16 cellular contexts compared by ENCODE assay signal in genomic region chr11:109033627-109034340, GRCh38.
DNase-seq lines count a peak whose midpoint lies in the region; ATAC-seq and TF ChIP-seq lines count a peak whose summit lies in the region.
"Had no signal": no experiment of that assay in that cellular context is flagged by ENCODE, and none has a peak within 500 bp of the region (broad histone marks: within the 10 kb centered on the region; RNA-seq: fewer than 3 reads in every experiment).

No MANE protein-coding gene starts in this region.

- H3K4me2 ChIP-seq in PC-3 (ENCODE audit: low read length) = no peak overlapping the region
- H3K4me2 ChIP-seq: KMS-11 had no signal

- POLR2A ChIA-PET in PC-3 (lab: Charles Lee; ENCODE audit: unreplicated experiment) = no interaction called here

- H3K4me1 ChIP-seq in PC-3 (ENCODE audit: insufficient read depth, low read length) = no peaks in the 10 kb centered on the region; the same call in 1 of the 2 replicates

- BruUV-seq in PC-3 (replicated peaks; lab: Mats Ljungman, UMichigan) = no TSS peak

- no peaks in the 10 kb centered on the region for H3F3A ChIP-seq in PC-3 (ENCODE audit: low read length, unreplicated experiment)

- H2AFZ ChIP-seq in PC-3 (ENCODE audit: low read length) = no peak overlapping the region

- no peak overlapping the region for H3K27ac ChIP-seq in PC-3 (ENCODE audit: low read length)
- H3K27ac ChIP-seq: KMS-11 had no signal

- no peaks in the 10 kb centered on the region for H3K9me3 ChIP-seq in PC-3 (ENCODE audit: low read length)

- H4K20me1 ChIP-seq in PC-3 (ENCODE audit: low read length) = no peaks in the 10 kb centered on the region

- H3K9ac ChIP-seq in PC-3 (ENCODE audit: low read length) = no peak overlapping the region
- H3K9ac ChIP-seq: KMS-11 had no signal

- in situ Hi-C loops in GM13976 (cut with MboI; ENCODE audit: low sequenced_read_pairs, unreplicated experiment) = no loop called here

- TF ChIP-seq CTCF in PC-3 (conservative IDR thresholded peaks at IDR 0.05; ENCODE audit: low read depth, low read length) (no peak), epithelial cell of esophagus (IDR thresholded peaks at IDR 0.05; ENCODE audit: insufficient read depth, low read depth, low read length, missing control alignments) (no peak), GM13976 (IDR thresholded peaks at IDR 0.05; ENCODE audit: borderline replicate concordance, control extremely low read depth, extremely low read depth, insufficient read depth, missing control alignments) (no peak)

- H3K27me3 ChIP-seq in PC-3 (ENCODE audit: low read length) = no peaks in the 10 kb centered on the region

- H3K36me3 ChIP-seq in PC-3 (ENCODE audit: low read depth, low read length) = no peaks in the 10 kb centered on the region

- CTCF ChIA-PET in PC-3 (lab: Charles Lee) = no interaction called here

- no peaks in the 10 kb centered on the region for H3K9me2 ChIP-seq in PC-3 (replicated peaks; ENCODE audit: low read length)

- intact Hi-C loops in PC-3 (cut with micrococcal nuclease) = no loop called here

- H3K4me3 ChIP-seq in PC-3 (ENCODE audit: low read length) (no peak overlapping the region), epithelial cell of esophagus (ENCODE audit: low read length) (no peak overlapping the region)

- no peaks in the 10 kb centered on the region for H3K79me2 ChIP-seq in PC-3 (ENCODE audit: low read length)

- DNase-seq in Daoy (ENCODE audit: low read depth) = peak; percentile 20
- DNase-seq in PC-3 = peak; percentile 57
- peak; percentile 86 for DNase-seq in epithelial cell of esophagus (ENCODE audit: low read depth)
- peak; percentile 75 for DNase-seq in myocyte (ENCODE audit: low read depth)
- DNase-seq in GM13976 (ENCODE audit: low spot score) = no peak
- no peak for DNase-seq in Ammon's horn (ENCODE audit: low spot score)
- DNase-seq in NCI-H524 treated with DMSO at 0.1 percent for 48 hours (lab: John Stamatoyannopoulos, UW) = no peak
- no peak for DNase-seq in NK-92 (lab: John Stamatoyannopoulos, UW; ENCODE audit: unreplicated experiment)
- DNase-seq: activated CD4-positive, CD25-positive, alpha-beta regulatory T cell; activated T-cell treated with anti-CD3 and anti-CD28 coated beads for 4 hours; anterior cingulate cortex; NCI-H2081; stimulated activated CD4-positive, alpha-beta T cell treated with anti-CD3 and anti-CD28 coated beads, Interleukin-4, amount 100 ng/mL, for 4 hours; stimulated activated naive CD4-positive, alpha-beta T cell treated with Interleukin-2 at 50 U/mL for 16 hours; SW 1271 had no signal

- ATAC-seq in PC-3 = no peak

Comparison
In these comparisons a context has a peak if more than half of its experiments do, and no peak if none do; other contexts are left out.
1. DNase-seq: peak in Daoy (single experiment), PC-3 (single experiment), epithelial cell of esophagus (single experiment) and myocyte (single experiment); none in GM13976 (single experiment), Ammon's horn (single experiment), NCI-H524 treated with DMSO at 0.1 percent for 48 hours (single experiment) and NK-92 (single experiment).